In the genomic region with DNA sequence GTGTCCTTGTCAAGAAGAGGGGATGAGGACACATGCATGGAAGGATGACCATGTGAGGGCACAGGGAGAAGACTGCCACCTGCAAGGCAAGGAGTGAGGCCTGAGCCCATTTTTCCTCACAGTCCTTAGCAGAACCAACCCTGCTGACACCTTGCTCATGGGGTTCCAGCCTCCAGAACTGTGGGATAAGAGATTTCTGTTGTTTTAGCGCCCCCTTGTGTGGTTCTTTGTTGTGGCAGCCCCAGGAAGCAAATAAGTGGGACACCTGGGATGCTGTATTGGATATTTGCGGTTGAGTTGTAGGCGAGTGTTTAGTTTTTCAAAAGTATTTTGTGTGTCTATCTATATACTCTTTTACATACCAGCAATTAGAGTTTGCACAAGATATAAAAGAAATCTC, we compare ENCODE assay signal across 12 cellular contexts.
DNase-seq lines count a peak whose midpoint lies in the region; ATAC-seq, FAIRE-seq and TF ChIP-seq lines count a peak whose summit lies in the region.
"Had no signal": no experiment of that assay in that cellular context is flagged by ENCODE, and none has a peak within 500 bp of the region (broad histone marks: within the 10 kb centered on the region; RNA-seq: fewer than 3 reads in every experiment).

No MANE protein-coding gene starts in this region.

- TF ChIP-seq CTCF in LNCAP (IDR thresholded peaks at IDR 0.05) (peak; percentile 21; the same call in 1 of the 2 replicates), K562 (IDR thresholded peaks at IDR 0.05 in 2 of 3, conservative IDR thresholded peaks at IDR 0.05 in 1 of 3; ENCODE audit: insufficient read depth in 2 of 3, low read depth in 1 of 3, low read length in 3 of 3) (peak; percentile 56 to 63 (median 57)), neural cell (IDR thresholded peaks at IDR 0.05; ENCODE audit: poor library complexity, severe bottlenecking) (peak; percentile 32), GM10248 (IDR thresholded peaks at IDR 0.05; ENCODE audit: control extremely low read depth, extremely low read depth, low read depth, missing control alignments) (no peak)

- CTCF ChIA-PET in K562 (lab: Yijun Ruan, JAX; ENCODE audit: low intra/inter-chr PET ratio): no interaction called here
- CTCF ChIA-PET in GM10248 (lab: Yijun Ruan, JAX): no interaction called here

- TF ChIP-seq EP300 in K562 (IDR thresholded peaks at IDR 0.05; ENCODE audit: low read length): no peak
- TF ChIP-seq EP300 in neural cell (conservative IDR thresholded peaks at IDR 0.05; ENCODE audit: poor library complexity, severe bottlenecking): no peak

- ATAC-seq in K562: peak; percentile 78
- ATAC-seq in HG02970 (IDR thresholded peaks at IDR 0.05; ENCODE audit: low FRiP score, unreplicated experiment): no peak
- no peak for ATAC-seq in HG03025 (IDR thresholded peaks at IDR 0.05; ENCODE audit: low FRiP score, unreplicated experiment)
- ATAC-seq: activated T-cell treated with anti-CD3 and anti-CD28 coated beads, Interleukin-2, amount 50 U/mL, for 72 hours; gastrocnemius medialis had no signal

- in situ Hi-C loops in K562 (cut with MboI): no loop called here

- no peaks in the 10 kb centered on the region for H3K9me2 ChIP-seq in neural cell (ENCODE audit: insufficient read depth, low read length)

- H3K9ac ChIP-seq in K562 (ENCODE audit: insufficient read depth in 1 of 2, low read depth in 2 of 2, low read length in 2 of 2) (no peak overlapping the region), neural cell (ENCODE audit: low read length) (no peak overlapping the region)

- H3K27ac ChIP-seq in K562 (ENCODE audit: extremely low read depth, low read depth, low read length): no peak overlapping the region
- H3K27ac ChIP-seq in neural cell (ENCODE audit: low read length): no peak overlapping the region
- H3K27ac ChIP-seq: C4-2B, gastrocnemius medialis, Peyer's patch had no signal

- no peaks in the 10 kb centered on the region for H3F3A ChIP-seq in neural cell (ENCODE audit: insufficient read depth, low read length, poor library complexity, severe bottlenecking)

- H3K36me3 ChIP-seq in K562 (ENCODE audit: control insufficient read depth, insufficient read depth, low read length) (no peaks in the 10 kb centered on the region), neural cell (ENCODE audit: insufficient read depth, low read length) (no peaks in the 10 kb centered on the region)
- H3K36me3 ChIP-seq: gastrocnemius medialis, Peyer's patch had no signal

- H3K4me3 ChIP-seq in K562: no peak overlapping the region
- H3K4me3 ChIP-seq in neural cell (ENCODE audit: low read length): no peak overlapping the region
- H3K4me3 ChIP-seq: gastrocnemius medialis, Peyer's patch had no signal

- DNase-seq in activated CD4-positive, alpha-beta T cell treated with anti-CD3 and anti-CD28 coated beads for 48 hours: peak; percentile 53
- DNase-seq in activated CD4-positive, alpha-beta T cell treated with anti-CD3 and anti-CD28 coated beads for 4 hours: no peak
- DNase-seq in K562 (ENCODE audit: extremely low read depth in 1 of 4, low spot score in 3 of 4): peak; percentile 30 to 52 (median 34)
- no peak for DNase-seq in GM10248 (ENCODE audit: extremely low spot score)
- DNase-seq: gastrocnemius medialis, Peyer's patch had no signal

- TF ChIP-seq RAD21 in K562 (CRISPR knock-in tag; conservative IDR thresholded peaks at IDR 0.05 in 1 of 2, IDR thresholded peaks at IDR 0.05 in 1 of 2) (peak in 1 of 2 experiments; percentile 63; a peak in 2 of 4 replicates), neural cell (conservative IDR thresholded peaks at IDR 0.05) (peak; percentile 29)

- H2AFZ ChIP-seq in K562 (ENCODE audit: low read depth, low read length) (no peak overlapping the region), neural cell (ENCODE audit: low read depth, low read length) (no peak overlapping the region)

- BruUV-seq in K562 (replicated peaks; lab: Mats Ljungman, UMichigan): no TSS peak

- intact Hi-C loops in K562 (cut with micrococcal nuclease): loop anchor here (1.0 kb wide), 1 partner anchor 148 kb away; no protein-coding TSS in a partner anchor

- no peak for FAIRE-seq in K562 (lab: Jason Lieb, UNC)

- H3K27me3 ChIP-seq in K562 (ENCODE audit: control insufficient read depth in 2 of 2, insufficient read depth in 2 of 2, low read length in 2 of 2) (peaks cover 2 to 5% of the 10 kb centered on the region in 2 experiments; a peak in 2 of 5 replicates), neural cell (ENCODE audit: insufficient read depth, low read depth, low read length) (no peaks in the 10 kb centered on the region)
- H3K27me3 ChIP-seq: gastrocnemius medialis, Peyer's patch had no signal

- no peak overlapping the region for H3K4me2 ChIP-seq in K562 (ENCODE audit: insufficient read depth, low read length)
- H3K4me2 ChIP-seq in neural cell (ENCODE audit: low read length): no peak overlapping the region

- H3K79me2 ChIP-seq in K562 (ENCODE audit: control insufficient read depth, insufficient read depth, low read length): no peaks in the 10 kb centered on the region
- H3K79me2 ChIP-seq in neural cell (replicated peaks; ENCODE audit: insufficient read depth, low read length): no peaks in the 10 kb centered on the region

- H3K9me3 ChIP-seq in K562 (replicated peaks; ENCODE audit: control insufficient read depth, insufficient read depth, low read depth, low read length): no peaks in the 10 kb centered on the region
- no peaks in the 10 kb centered on the region for H3K9me3 ChIP-seq in neural cell (ENCODE audit: low read length)
- H3K9me3 ChIP-seq: gastrocnemius medialis, Peyer's patch had no signal

- WGBS in K562 (ENCODE audit: insufficient coverage, low coverage, missing lambda C conversion rate): 3% methylated on average over 3 of the region's 3 CpGs

- H4K20me1 ChIP-seq in K562 (replicated peaks; ENCODE audit: control insufficient read depth, insufficient read depth, low read length) (no peaks in the 10 kb centered on the region), neural cell (ENCODE audit: insufficient read depth) (no peaks in the 10 kb centered on the region)

- TF ChIP-seq POLR2A in K562 (conservative IDR thresholded peaks at IDR 0.05): no peak

- H3K4me1 ChIP-seq in K562 (replicated peaks in 1 of 2; ENCODE audit: control insufficient read depth in 2 of 2, insufficient read depth in 2 of 2, low read length in 2 of 2): no peaks in the 10 kb centered on the region; a peak in 1 of 5 replicates
- H3K4me1 ChIP-seq: gastrocnemius medialis had no signal

- no peaks in the 10 kb centered on the region for H3K9me1 ChIP-seq in K562 (ENCODE audit: control insufficient read depth, insufficient read depth, low read length)

- POLR2A ChIA-PET in K562 (lab: Yijun Ruan, JAX): no interaction called here
- POLR2A ChIA-PET in GM10248 (lab: Yijun Ruan, JAX): no interaction called here

TF ChIP-seq in K562, 482 proteins besides CTCF, POLR2A, EP300 and RAD21:
- TF ChIP-seq SMC3 (conservative IDR thresholded peaks at IDR 0.05; ENCODE audit: insufficient read depth, low read depth, low read length) (peak; percentile 23; the same call in 1 of the 2 replicates), ZNF436 (CRISPR knock-in tag; IDR thresholded peaks at IDR 0.05) (no peak)

TF ChIP-seq in neural cell, 6 proteins besides CTCF, POLR2A, EP300 and RAD21:
- no peak for TF ChIP-seq MXI1 (conservative IDR thresholded peaks at IDR 0.05; ENCODE audit: poor library complexity, severe bottlenecking)

Comparison
In these comparisons a context has a peak if more than half of its experiments do, and no peak if none do; other contexts are left out.
1. DNase-seq: peak in activated CD4-positive, alpha-beta T cell treated with anti-CD3 and anti-CD28 coated beads for 48 hours (single experiment) and K562 (4 of 4); none in activated CD4-positive, alpha-beta T cell treated with anti-CD3 and anti-CD28 coated beads for 4 hours (0 of 2) and GM10248 (single experiment).